ENCODE assay signal across 36 cellular contexts in the genomic region with DNA sequence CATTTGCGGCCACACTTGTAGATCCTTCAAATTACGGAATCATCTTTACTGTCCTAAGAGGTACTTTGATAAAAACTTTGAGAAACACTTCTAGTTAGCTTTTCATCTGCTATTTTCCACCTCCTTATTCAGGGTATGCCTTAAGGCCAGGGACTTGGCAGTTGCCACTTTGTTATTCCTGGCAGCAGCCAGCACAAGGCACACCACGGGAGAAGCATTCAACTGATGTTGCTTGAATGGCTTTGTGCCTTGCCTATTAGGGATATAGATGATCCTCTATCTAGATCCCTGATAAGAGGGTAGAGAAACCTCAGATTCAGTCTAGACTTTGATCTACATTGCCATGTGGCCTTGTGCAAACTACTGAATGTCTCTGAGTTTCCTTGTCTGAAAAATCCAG.
"Had no signal": no experiment of that assay in that cellular context is flagged by ENCODE, and none has a peak within 500 bp of the region (broad histone marks: within the 10 kb centered on the region; RNA-seq: fewer than 3 reads in every experiment).

No MANE protein-coding gene starts in this region.

- H3K9me3 ChIP-seq: adrenal gland, body of pancreas, breast epithelium had no signal

- H3K4me1 ChIP-seq: adrenal gland, body of pancreas, breast epithelium had no signal

- H3K4me1 Mint-ChIP-seq: activated B cell treated with CpG ODN at 0.5 μM for 24 hours; activated CD4-positive, alpha-beta T cell treated with anti-CD3 and anti-CD28 coated beads, Interleukin-2, amount 10 ng/mL, durations not matched to agents 24 days and 14 days; activated naive CD8-positive, alpha-beta T cell treated with anti-CD3 and anti-CD28 coated beads for 36 hours had no signal

- H3K4me3 Mint-ChIP-seq: activated B cell treated with CpG ODN at 0.5 μM for 24 hours; activated CD4-positive, alpha-beta memory T cell treated with anti-CD3 and anti-CD28 coated beads for 36 hours; activated CD4-positive, alpha-beta T cell treated with anti-CD3 and anti-CD28 coated beads, Interleukin-2, amount 10 ng/mL, durations not matched to agents 24 days and 14 days; activated CD8-positive, alpha-beta T cell treated with anti-CD3 and anti-CD28 coated beads for 36 hours; activated naive CD4-positive, alpha-beta T cell treated with anti-CD3 and anti-CD28 coated beads for 36 hours; activated naive CD8-positive, alpha-beta T cell treated with anti-CD3 and anti-CD28 coated beads for 36 hours; activated T-cell treated with anti-CD3 and anti-CD28 coated beads, Interleukin-2, amount 50 U/mL, for 4 hours; activated T-cell treated with anti-CD3 and anti-CD28 coated beads, Interleukin-2, amount 50 U/mL, for 72 hours; activated T-helper 1 cell treated with anti-CD3 and anti-CD28 coated beads, Interleukin-12 subunit alpha, Interleukin-12 subunit beta, Interleukin-2, Interleukin-4 antibody, amounts not matched to agents 30 ng/mL and 10 ng/mL and 1 ng/mL, durations not matched to agents 14 hours and 24 hours and 36 hours; activated T-helper 17 cell treated with anti-CD3 and anti-CD28 coated beads, Interleukin-2, amount 50 U/mL, for 72 hours; T-helper 1 cell treated with Interleukin-12 subunit alpha and Interleukin-12 subunit beta and Interleukin-4 antibody, amounts not matched to agents 30 μg/mL and 1 μg/mL, for 36 hours; T-helper 2 cell treated with Interferon-gamma antibody and Interleukin-4, amounts not matched to agents 5 μg/mL and 100 μg/mL, for 36 hours had no signal

- ATAC-seq: activated CD8-positive, alpha-beta T cell treated with anti-CD3 and anti-CD28 coated beads for 36 hours; activated naive CD4-positive, alpha-beta T cell treated with anti-CD3 and anti-CD28 coated beads, Interleukin-2, amount 50 U/mL, for 72 hours; activated T-cell treated with anti-CD3 and anti-CD28 coated beads, Interleukin-2, amount 50 U/mL, for 4 hours; activated T-cell treated with anti-CD3 and anti-CD28 coated beads, Interleukin-2, amount 50 U/mL, for 72 hours; activated T-helper 17 cell treated with anti-CD3 and anti-CD28 coated beads, Interleukin-2, amount 50 U/mL, for 72 hours; body of pancreas had no signal

- DNase-seq: activated B cell treated with CpG ODN at 0.5 μM for 24 hours; activated CD4-positive, alpha-beta memory T cell treated with anti-CD3 and anti-CD28 coated beads for 36 hours; activated CD4-positive, alpha-beta T cell treated with anti-CD3 and anti-CD28 coated beads for 4 hours; activated CD4-positive, alpha-beta T cell treated with anti-CD3 and anti-CD28 coated beads, Interleukin-2, amount 10 ng/mL, durations not matched to agents 24 days and 14 days; activated CD4-positive, alpha-beta T cell treated with anti-CD3 and anti-CD28 coated beads, Interleukin-2, amount 50 U/mL, for 1 hour; activated CD4-positive, alpha-beta T cell treated with anti-CD3 and anti-CD28 coated beads, Interleukin-2, amount 50 U/mL, for 4 hours; activated CD4-positive, CD25-positive, alpha-beta regulatory T cell treated with anti-CD3 and anti-CD28 coated beads, Interleukin-2, amount 50 U/mL, for 72 hours; activated CD8-positive, alpha-beta memory T cell treated with anti-CD3 and anti-CD28 coated beads, Interleukin-2, amount 50 U/mL, for 4 hours; activated CD8-positive, alpha-beta T cell treated with anti-CD3 and anti-CD28 coated beads for 36 hours; activated effector memory CD4-positive, alpha-beta T cell treated with anti-CD3 and anti-CD28 coated beads, Interleukin-2, amount 50 U/mL, for 16 hours; activated gamma-delta T cell treated with Interleukin-2 at 50 U/mL for 16 hours; activated naive CD4-positive, alpha-beta T cell; activated naive CD4-positive, alpha-beta T cell treated with anti-CD3 and anti-CD28 coated beads for 36 hours; activated naive CD4-positive, alpha-beta T cell treated with anti-CD3 and anti-CD28 coated beads, Interleukin-2, amount 50 U/mL, for 16 hours; activated naive CD8-positive, alpha-beta T cell treated with anti-CD3 and anti-CD28 coated beads for 36 hours; activated T-cell treated with anti-CD3 and anti-CD28 coated beads for 4 hours; activated T-cell treated with anti-CD3 and anti-CD28 coated beads, Interleukin-2, amount 50 U/mL, for 1 hour; activated T-cell treated with anti-CD3 and anti-CD28 coated beads, Interleukin-2, amount 50 U/mL, for 4 hours; activated T-cell treated with anti-CD3 and anti-CD28 coated beads, Interleukin-2, amount 50 U/mL, for 72 hours; adrenal gland; amniotic stem cell; aorta; body of pancreas; brain microvascular endothelial cell; central memory CD4-positive, alpha-beta T cell; T-helper 1 cell; T-helper 2 cell; T-helper 9 cell had no signal

- H3K27ac ChIP-seq: adrenal gland, body of pancreas, brain microvascular endothelial cell, breast epithelium, VCaP had no signal

- FAIRE-seq: TTC549 had no signal

- H3K36me3 Mint-ChIP-seq: activated naive CD8-positive, alpha-beta T cell treated with anti-CD3 and anti-CD28 coated beads for 36 hours had no signal

- H3K4me3 ChIP-seq: adrenal gland, body of pancreas, breast epithelium had no signal

- H3K27me3 Mint-ChIP-seq: activated B cell treated with CpG ODN at 0.5 μM for 24 hours; activated CD4-positive, alpha-beta T cell treated with anti-CD3 and anti-CD28 coated beads, Interleukin-2, amount 10 ng/mL, durations not matched to agents 24 days and 14 days; activated naive CD8-positive, alpha-beta T cell treated with anti-CD3 and anti-CD28 coated beads for 36 hours had no signal

- H3K27ac Mint-ChIP-seq: activated B cell treated with CpG ODN at 0.5 μM for 24 hours; activated CD4-positive, alpha-beta memory T cell treated with anti-CD3 and anti-CD28 coated beads for 36 hours; activated CD4-positive, alpha-beta T cell treated with anti-CD3 and anti-CD28 coated beads, Interleukin-2, amount 10 ng/mL, durations not matched to agents 24 days and 14 days; activated CD8-positive, alpha-beta T cell treated with anti-CD3 and anti-CD28 coated beads for 36 hours; activated naive CD4-positive, alpha-beta T cell treated with anti-CD3 and anti-CD28 coated beads for 36 hours; activated naive CD4-positive, alpha-beta T cell treated with anti-CD3 and anti-CD28 coated beads, Interleukin-2, amount 50 U/mL, for 72 hours; activated naive CD8-positive, alpha-beta T cell treated with anti-CD3 and anti-CD28 coated beads for 36 hours; activated T-cell treated with anti-CD3 and anti-CD28 coated beads, Interleukin-2, amount 50 U/mL, for 72 hours; activated T-helper 1 cell treated with anti-CD3 and anti-CD28 coated beads, Interleukin-12 subunit alpha, Interleukin-12 subunit beta, Interleukin-2, Interleukin-4 antibody, amounts not matched to agents 30 ng/mL and 10 ng/mL and 1 ng/mL, durations not matched to agents 14 hours and 24 hours and 36 hours; activated T-helper 17 cell treated with anti-CD3 and anti-CD28 coated beads, Interleukin-2, amount 50 U/mL, for 72 hours; T-helper 1 cell treated with Interleukin-12 subunit alpha and Interleukin-12 subunit beta and Interleukin-4 antibody, amounts not matched to agents 30 μg/mL and 1 μg/mL, for 36 hours; T-helper 2 cell treated with Interferon-gamma antibody and Interleukin-4, amounts not matched to agents 5 μg/mL and 100 μg/mL, for 36 hours had no signal

- H3K9me3 Mint-ChIP-seq: activated T-cell treated with anti-CD3 and anti-CD28 coated beads, Interleukin-2, amount 50 U/mL, for 4 hours had no signal

- H3K36me3 ChIP-seq: adrenal gland, brain microvascular endothelial cell, breast epithelium had no signal

- H3K27me3 ChIP-seq: adrenal gland, body of pancreas, brain microvascular endothelial cell, breast epithelium had no signal
